ENCODE assay signal across 9 cellular contexts in the genomic region with DNA sequence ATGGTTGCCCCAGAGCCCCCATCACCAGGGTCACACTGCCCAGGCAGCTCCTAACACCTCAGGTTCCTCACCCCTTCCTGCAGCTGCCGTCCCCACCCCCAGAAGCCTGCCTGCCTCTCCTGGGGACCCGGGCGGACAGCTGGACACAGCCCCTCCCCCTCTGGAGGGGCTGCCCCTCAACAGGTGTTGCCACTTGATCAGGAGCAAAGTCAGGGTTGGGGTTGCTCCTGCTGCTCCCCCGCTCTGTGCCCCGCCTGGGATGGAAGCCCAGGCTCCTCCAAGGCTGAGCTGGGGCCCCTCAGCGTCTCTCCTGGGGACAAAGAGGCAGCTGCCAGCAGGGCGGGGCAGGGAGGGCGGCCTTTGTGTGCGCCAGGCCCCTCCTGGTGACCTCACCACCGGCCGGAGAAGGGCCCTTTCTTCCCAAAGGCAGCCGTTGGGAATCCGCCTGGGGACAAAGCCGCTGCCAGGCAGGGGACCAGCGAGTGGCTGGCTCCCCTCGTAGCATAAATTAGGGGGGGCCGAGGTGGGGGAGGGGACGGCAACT. TPM values are rescaled to one million over a fixed set of nuclear protein-coding genes. Genes with fewer than 3 reads are reported as not detected.
DNase-seq lines count a peak whose midpoint lies in the region; ATAC-seq and TF ChIP-seq lines count a peak whose summit lies in the region.
"Had no signal": no experiment of that assay in that cellular context is flagged by ENCODE, and none has a peak within 500 bp of the region (broad histone marks: within the 10 kb centered on the region; RNA-seq: fewer than 3 reads in every experiment).

No MANE protein-coding gene starts in this region.

- WGBS in thyroid gland, 2 donors = 3 to 18% methylated on average over 3 to 6 of the region's 18 CpGs

- H3K9me3 ChIP-seq in MG63 (no peaks in the 10 kb centered on the region), ascending aorta (no peaks in the 10 kb centered on the region), thyroid gland (no peaks in the 10 kb centered on the region)

- H3K4me1 ChIP-seq in ascending aorta (peaks cover 57 to 66% of the 10 kb centered on the region in 2 donors), thyroid gland (peaks cover 42 to 80% of the 10 kb centered on the region in 2 donors)

- ATAC-seq in HG02938 (IDR thresholded peaks at IDR 0.05; ENCODE audit: unreplicated experiment) = no peak
- no peak for ATAC-seq in GM19328 (IDR thresholded peaks at IDR 0.05; ENCODE audit: unreplicated experiment)
- ATAC-seq: activated CD4-positive, alpha-beta T cell treated with anti-CD3 and anti-CD28 coated beads for 36 hours had no signal

- H3K27ac ChIP-seq in ascending aorta (peak overlapping the region; percentile 66 to 88), thyroid gland (peak overlapping the region in 2 of 3 donors; percentile 51 to 71)
- H3K27ac ChIP-seq: KMS-11 had no signal

- no peak overlapping the region for H3K4me3 Mint-ChIP-seq in activated naive CD8-positive, alpha-beta T cell treated with anti-CD3 and anti-CD28 coated beads for 36 hours
- H3K4me3 Mint-ChIP-seq: activated CD4-positive, alpha-beta T cell treated with anti-CD3 and anti-CD28 coated beads for 36 hours had no signal

- DNase-seq in MG63 (peak; percentile 62), ascending aorta (ENCODE audit: low spot score in 2 of 2) (peak in 1 of 2 donors; percentile 86), left kidney (ENCODE audit: low read depth, low spot score) (peak; percentile 86), thyroid gland (peak; percentile 75 to 80)
- DNase-seq in activated naive CD8-positive, alpha-beta T cell treated with anti-CD3 and anti-CD28 coated beads for 36 hours = no peak
- DNase-seq: activated CD4-positive, alpha-beta T cell treated with anti-CD3 and anti-CD28 coated beads for 36 hours had no signal

- H3K36me3 ChIP-seq in MG63 = no peaks in the 10 kb centered on the region
- H3K36me3 ChIP-seq in ascending aorta = no peaks in the 10 kb centered on the region
- H3K36me3 ChIP-seq in thyroid gland = no peaks in the 10 kb centered on the region

- no peaks in the 10 kb centered on the region for H3K4me1 Mint-ChIP-seq in activated naive CD8-positive, alpha-beta T cell treated with anti-CD3 and anti-CD28 coated beads for 36 hours
- H3K4me1 Mint-ChIP-seq: activated CD4-positive, alpha-beta T cell treated with anti-CD3 and anti-CD28 coated beads for 36 hours had no signal

- H3K4me3 ChIP-seq in MG63 (no peak overlapping the region), ascending aorta (peak overlapping the region in 1 of 2 donors; percentile 1), thyroid gland (replicated peaks in 1 of 3) (no peak overlapping the region)

- TF ChIP-seq CTCF in ascending aorta (IDR thresholded peaks at IDR 0.05) (no peak), thyroid gland (IDR thresholded peaks at IDR 0.05) (no peak)

- no peaks in the 10 kb centered on the region for H3K36me3 Mint-ChIP-seq in activated naive CD8-positive, alpha-beta T cell treated with anti-CD3 and anti-CD28 coated beads for 36 hours

- no peak overlapping the region for H3K27ac Mint-ChIP-seq in activated naive CD8-positive, alpha-beta T cell treated with anti-CD3 and anti-CD28 coated beads for 36 hours
- H3K27ac Mint-ChIP-seq: activated CD4-positive, alpha-beta T cell treated with anti-CD3 and anti-CD28 coated beads for 36 hours had no signal

- intact Hi-C loops in ascending aorta (cut with DNase I) (no loop called here), thyroid gland (cut with DNase I) (no loop called here)

- H3K27me3 Mint-ChIP-seq in activated naive CD8-positive, alpha-beta T cell treated with anti-CD3 and anti-CD28 coated beads for 36 hours = peaks cover 5% of the 10 kb centered on the region
- H3K27me3 Mint-ChIP-seq: activated CD4-positive, alpha-beta T cell treated with anti-CD3 and anti-CD28 coated beads for 36 hours had no signal

- H3K27me3 ChIP-seq in MG63 (no peaks in the 10 kb centered on the region), ascending aorta (no peaks in the 10 kb centered on the region), thyroid gland (no peaks in the 10 kb centered on the region)

- no peaks in the 10 kb centered on the region for H3K9me3 Mint-ChIP-seq in activated naive CD8-positive, alpha-beta T cell treated with anti-CD3 and anti-CD28 coated beads for 36 hours

- no peak for TF ChIP-seq POLR2A in thyroid gland (IDR thresholded peaks at IDR 0.05)

RNA-seq across cellular contexts. Expression of a gene that starts 13.6 kb away (rescaled TPM):
- total RNA-seq in MG63 (2014; rRNA removed; shearing (Covaris generic); ENCODE audit: low replicate concordance) = 29.0 and 43.2 TPM in 2 replicates
- total RNA-seq in ascending aorta (31.2 TPM), thyroid gland (10 to 100 TPM; 14.9 to 24.4 (median 21.3) TPM)
- 10 to 100 TPM; 20.6 to 22.1 TPM for total RNA-seq in activated naive CD8-positive, alpha-beta T cell treated with anti-CD3 and anti-CD28 coated beads for 36 hours

RNA-seq across cellular contexts. Expression of a gene that starts 19.8 kb away (rescaled TPM):
- total RNA-seq in MG63 (2014; rRNA removed; shearing (Covaris generic); ENCODE audit: low replicate concordance) = 5.4 and 8.2 TPM in 2 replicates
- 7.1 TPM for total RNA-seq in ascending aorta
- 10 to 100 TPM; 39.4 to 77.5 (median 44.4) TPM for total RNA-seq in thyroid gland
- 10 to 100 TPM; 36.3 to 38.9 TPM for total RNA-seq in activated naive CD8-positive, alpha-beta T cell treated with anti-CD3 and anti-CD28 coated beads for 36 hours

RNA-seq across cellular contexts. Expression of a gene that starts 20.0 kb away (rescaled TPM):
- total RNA-seq in MG63 (2014; rRNA removed; shearing (Covaris generic); ENCODE audit: low replicate concordance) = 34.9 and 45.2 TPM in 2 replicates
- 144 TPM for total RNA-seq in ascending aorta
- 100 to 1,000 TPM; 190 to 373 (median 266) TPM for total RNA-seq in thyroid gland
- total RNA-seq in activated naive CD8-positive, alpha-beta T cell treated with anti-CD3 and anti-CD28 coated beads for 36 hours = 1 to 10 TPM; 3.1 to 3.3 TPM

RNA-seq across cellular contexts. Expression of a gene that starts 20.1 kb away (rescaled TPM):
- total RNA-seq in MG63 (2014; rRNA removed; shearing (Covaris generic); ENCODE audit: low replicate concordance) = 18.4 and 38.9 TPM in 2 replicates
- total RNA-seq in ascending aorta (37.7 TPM), thyroid gland (10 to 100 TPM; 25.9 to 50.4 (median 33.6) TPM)
- 10 to 100 TPM; 42.9 to 44.2 TPM for total RNA-seq in activated naive CD8-positive, alpha-beta T cell treated with anti-CD3 and anti-CD28 coated beads for 36 hours
